ENCODE assay signal across 1 cellular context in the genomic region with DNA sequence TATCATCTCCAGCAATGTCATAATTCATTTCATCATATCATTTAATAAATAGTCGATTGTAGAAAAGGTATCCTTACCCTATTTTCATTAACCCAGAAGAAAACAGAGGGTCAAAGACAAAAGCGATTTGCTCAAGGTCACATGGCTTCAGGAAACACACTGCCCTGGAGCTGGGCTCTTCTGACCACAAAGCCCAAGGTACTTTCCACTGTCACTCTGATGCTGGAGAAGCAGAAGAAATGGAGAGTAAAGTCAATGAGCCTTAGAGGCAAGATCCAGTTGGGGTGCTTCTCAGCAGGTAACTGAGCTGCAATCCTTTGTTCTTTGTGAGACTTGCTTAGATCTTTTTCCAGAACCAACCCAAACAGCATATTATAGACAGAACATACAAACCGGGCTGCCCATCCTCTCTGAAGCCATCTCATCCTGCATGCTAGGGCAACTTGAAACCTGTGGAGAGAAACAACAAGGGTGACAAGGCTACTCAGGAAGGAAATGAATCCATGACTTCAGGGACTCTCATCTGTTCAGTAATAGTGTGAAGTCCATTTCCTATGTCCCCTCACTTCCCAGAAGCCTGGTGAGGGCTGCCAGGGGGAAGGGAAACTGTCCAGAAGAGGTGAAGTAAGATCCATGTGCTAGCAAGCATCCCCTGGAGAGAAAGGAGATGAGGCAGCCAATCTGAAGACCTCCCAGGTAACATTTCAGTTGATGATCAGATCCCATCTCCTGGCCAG.
TF ChIP-seq lines count a peak whose summit lies in the region.

No MANE protein-coding gene starts in this region.

TF ChIP-seq in IMR-90, 13 proteins besides CTCF, POLR2A, EP300 and RAD21:
- TF ChIP-seq, protein P1, sequence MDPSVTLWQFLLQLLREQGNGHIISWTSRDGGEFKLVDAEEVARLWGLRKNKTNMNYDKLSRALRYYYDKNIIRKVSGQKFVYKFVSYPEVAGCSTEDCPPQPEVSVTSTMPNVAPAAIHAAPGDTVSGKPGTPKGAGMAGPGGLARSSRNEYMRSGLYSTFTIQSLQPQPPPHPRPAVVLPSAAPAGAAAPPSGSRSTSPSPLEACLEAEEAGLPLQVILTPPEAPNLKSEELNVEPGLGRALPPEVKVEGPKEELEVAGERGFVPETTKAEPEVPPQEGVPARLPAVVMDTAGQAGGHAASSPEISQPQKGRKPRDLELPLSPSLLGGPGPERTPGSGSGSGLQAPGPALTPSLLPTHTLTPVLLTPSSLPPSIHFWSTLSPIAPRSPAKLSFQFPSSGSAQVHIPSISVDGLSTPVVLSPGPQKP (IDR thresholded peaks at IDR 0.05; ENCODE audit: borderline replicate concordance, low read depth, low read length): no peak
- no peak for TF ChIP-seq MAFK (IDR thresholded peaks at IDR 0.05; ENCODE audit: low read depth, low read length)
- TF ChIP-seq SMC3 (IDR thresholded peaks at IDR 0.05; ENCODE audit: low read depth, low read length): no peak
- no peak for TF ChIP-seq MXI1 (IDR thresholded peaks at IDR 0.05; ENCODE audit: borderline replicate concordance, low read depth, low read length)
- no peak for TF ChIP-seq FOS (IDR thresholded peaks at IDR 0.05; ENCODE audit: low read depth, low read length)
- TF ChIP-seq CHD1 (IDR thresholded peaks at IDR 0.05; ENCODE audit: low read depth, low read length): no peak
- no peak for TF ChIP-seq CEBPB (IDR thresholded peaks at IDR 0.05; ENCODE audit: low read depth, low read length)
- TF ChIP-seq RCOR1 (IDR thresholded peaks at IDR 0.05; ENCODE audit: insufficient replicate concordance, low read length): no peak
- TF ChIP-seq, protein P2, sequence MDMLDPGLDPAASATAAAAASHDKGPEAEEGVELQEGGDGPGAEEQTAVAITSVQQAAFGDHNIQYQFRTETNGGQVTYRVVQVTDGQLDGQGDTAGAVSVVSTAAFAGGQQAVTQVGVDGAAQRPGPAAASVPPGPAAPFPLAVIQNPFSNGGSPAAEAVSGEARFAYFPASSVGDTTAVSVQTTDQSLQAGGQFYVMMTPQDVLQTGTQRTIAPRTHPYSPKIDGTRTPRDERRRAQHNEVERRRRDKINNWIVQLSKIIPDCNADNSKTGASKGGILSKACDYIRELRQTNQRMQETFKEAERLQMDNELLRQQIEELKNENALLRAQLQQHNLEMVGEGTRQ (IDR thresholded peaks at IDR 0.05; ENCODE audit: low read depth, low read length): no peak
- TF ChIP-seq NFE2L2 (IDR thresholded peaks at IDR 0.05; ENCODE audit: low read depth, low read length): no peak
- TF ChIP-seq MAZ (IDR thresholded peaks at IDR 0.05; ENCODE audit: borderline replicate concordance, low read depth, low read length): no peak
- TF ChIP-seq BHLHE40 (IDR thresholded peaks at IDR 0.05; ENCODE audit: low read depth, low read length): no peak
- TF ChIP-seq RFX5 (IDR thresholded peaks at IDR 0.05; ENCODE audit: low read depth, low read length): no peak
